1 cellular context compared by ENCODE assay signal in the genomic region with DNA sequence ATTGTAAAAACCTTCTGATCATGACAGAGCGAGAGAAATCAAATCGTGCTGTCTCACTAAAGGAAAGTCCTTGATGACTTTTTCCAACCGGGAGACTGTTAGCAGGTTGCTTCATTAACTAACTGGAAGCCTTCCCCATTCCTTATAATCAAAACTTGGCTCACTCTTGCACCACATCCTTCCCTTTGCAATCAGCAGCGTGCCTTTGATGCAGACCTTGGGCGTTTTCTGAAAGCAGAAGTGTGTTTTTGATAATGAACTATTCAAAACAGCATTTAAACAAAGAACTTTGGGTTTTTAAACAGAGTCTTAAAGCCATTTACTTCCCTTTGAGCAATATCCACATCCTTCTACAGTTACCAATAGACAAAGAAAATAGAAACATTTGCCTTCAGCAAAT.
TF ChIP-seq lines count a peak whose summit lies in the region.

No MANE protein-coding gene starts in this region.

TF ChIP-seq in GM12878, 131 proteins besides CTCF, POLR2A, EP300 and RAD21 (continued from another document):
- TF ChIP-seq TAF1 (IDR thresholded peaks at IDR 0.05; ENCODE audit: borderline replicate concordance, low read depth, low read length) (no peak), EZH2 (IDR thresholded peaks at IDR 0.05; ENCODE audit: borderline replicate concordance, control insufficient read depth, low read depth, low read length) (no peak), SPI1 (IDR thresholded peaks at IDR 0.05; ENCODE audit: borderline replicate concordance, insufficient read depth, low read depth, low read length) (peak; percentile 52; the same call in 1 of the 2 replicates), LARP7 (IDR thresholded peaks at IDR 0.05) (no peak), CHD2 (IDR thresholded peaks at IDR 0.05; ENCODE audit: borderline replicate concordance, low read depth, low read length) (no peak), SRF (IDR thresholded peaks at IDR 0.05; ENCODE audit: low read depth in 2 of 2, low read length in 2 of 2) (no peak)
